24 cellular contexts compared by ENCODE assay signal in the genomic region with DNA sequence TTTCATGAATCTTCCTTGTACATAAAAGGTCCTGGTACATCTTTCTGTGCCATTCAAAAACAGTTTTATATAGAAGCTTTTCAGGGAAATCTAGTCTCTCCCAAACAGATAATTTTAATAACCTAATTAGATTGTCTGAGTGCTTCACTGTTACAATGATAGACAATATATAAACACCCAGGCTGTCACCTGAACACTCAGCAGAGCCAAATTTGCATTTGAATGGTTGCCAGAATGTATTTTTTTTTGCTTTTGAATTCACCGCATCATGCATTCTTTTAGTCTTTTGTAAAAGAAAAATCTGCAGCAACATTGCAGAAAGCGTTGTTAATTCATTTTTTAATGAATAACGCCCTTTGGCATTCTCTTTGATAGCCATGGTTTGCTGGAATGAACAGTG.
"Had no signal": no experiment of that assay in that cellular context is flagged by ENCODE, and none has a peak within 500 bp of the region (broad histone marks: within the 10 kb centered on the region; RNA-seq: fewer than 3 reads in every experiment).

No MANE protein-coding gene starts in this region.

- H3K4me1 ChIP-seq: adrenal gland, SJCRH30 had no signal

- H3K4me1 Mint-ChIP-seq: activated naive CD8-positive, alpha-beta T cell treated with anti-CD3 and anti-CD28 coated beads, Interleukin-2, amount 10 ng/mL, durations not matched to agents 7 days and 5 days had no signal

- H3K9me3 ChIP-seq: adrenal gland, MG63, SJCRH30, SK-N-SH had no signal

- H3K27me3 Mint-ChIP-seq: activated naive CD8-positive, alpha-beta T cell treated with anti-CD3 and anti-CD28 coated beads, Interleukin-2, amount 10 ng/mL, durations not matched to agents 7 days and 5 days had no signal

- H3K27ac ChIP-seq: adrenal gland, coronary artery, RWPE1, SJCRH30, WERI-Rb-1 had no signal

- H3K9ac ChIP-seq: SK-N-SH had no signal

- DNase-seq: activated CD4-positive, alpha-beta T cell treated with anti-CD3 and anti-CD28 coated beads for 4 hours; activated CD8-positive, alpha-beta memory T cell treated with anti-CD3 and anti-CD28 coated beads, Interleukin-2, amount 50 U/mL, for 48 hours; activated CD8-positive, alpha-beta T cell treated with anti-CD3 and anti-CD28 coated beads, Interleukin-2, amount 10 ng/mL, durations not matched to agents 7 days and 5 days; activated naive CD4-positive, alpha-beta T cell treated with anti-CD3 and anti-CD28 coated beads, Interleukin-2, amount 50 U/mL, for 16 hours; activated naive CD8-positive, alpha-beta T cell treated with anti-CD3 and anti-CD28 coated beads, Interleukin-2, amount 10 ng/mL, durations not matched to agents 7 days and 5 days; activated T-cell treated with anti-CD3 and anti-CD28 coated beads, Interleukin-2, amount 50 U/mL, for 1 hour; adrenal gland; anterior cingulate cortex; central memory CD4-positive, alpha-beta T cell; MG63; MV-4-11; NCI-H1694; NCI-H2227 treated with DMSO at 0.1 percent for 48 hours; NCI-H446 treated with DMSO at 0.1 percent for 48 hours; NCI-H524 treated with DMSO at 0.1 percent for 48 hours; NCI-H82; Right ventricle myocardium superior; SJCRH30; SK-N-SH; T-helper 1 cell; WERI-Rb-1 had no signal

- H3K27me3 ChIP-seq: adrenal gland, MG63, SJCRH30 had no signal

- H3K4me2 ChIP-seq: SK-N-SH had no signal

- H3K4me3 Mint-ChIP-seq: activated CD8-positive, alpha-beta T cell treated with anti-CD3 and anti-CD28 coated beads, Interleukin-2, amount 10 ng/mL, durations not matched to agents 7 days and 5 days; activated naive CD8-positive, alpha-beta T cell treated with anti-CD3 and anti-CD28 coated beads, Interleukin-2, amount 10 ng/mL, durations not matched to agents 7 days and 5 days had no signal

- H3K36me3 Mint-ChIP-seq: activated naive CD8-positive, alpha-beta T cell treated with anti-CD3 and anti-CD28 coated beads, Interleukin-2, amount 10 ng/mL, durations not matched to agents 7 days and 5 days had no signal

- H3K9me2 ChIP-seq: SK-N-SH had no signal

- H3K4me3 ChIP-seq: adrenal gland, coronary artery, MG63, SJCRH30 had no signal

- H3K36me3 ChIP-seq: adrenal gland, MG63, SJCRH30, WERI-Rb-1 had no signal

- ATAC-seq: activated CD8-positive, alpha-beta T cell treated with anti-CD3 and anti-CD28 coated beads, Interleukin-2, amount 10 ng/mL, durations not matched to agents 7 days and 5 days; Panc1 had no signal

- H3K27ac Mint-ChIP-seq: activated CD8-positive, alpha-beta T cell treated with anti-CD3 and anti-CD28 coated beads, Interleukin-2, amount 10 ng/mL, durations not matched to agents 7 days and 5 days; activated naive CD8-positive, alpha-beta T cell treated with anti-CD3 and anti-CD28 coated beads, Interleukin-2, amount 10 ng/mL, durations not matched to agents 7 days and 5 days had no signal
